In genomic region chr12:75725505-75726120, GRCh38 we compare ENCODE assay signal across 11 cellular contexts.
DNase-seq lines count a peak whose midpoint lies in the region; ATAC-seq and TF ChIP-seq lines count a peak whose summit lies in the region.
"Had no signal": no experiment of that assay in that cellular context is flagged by ENCODE, and none has a peak within 500 bp of the region (broad histone marks: within the 10 kb centered on the region; RNA-seq: fewer than 3 reads in every experiment).

No MANE protein-coding gene starts in this region.

- peaks cover 13% of the 10 kb centered on the region for H3K4me1 Mint-ChIP-seq in T-helper 17 cell

- TF ChIP-seq CTCF in astrocyte of the cerebellum (IDR thresholded peaks at IDR 0.05; ENCODE audit: low read depth, low read length, missing control alignments), result peak; percentile 18
- TF ChIP-seq CTCF in prostate gland (IDR thresholded peaks at IDR 0.05), result no peak

- no peaks in the 10 kb centered on the region for H3K36me3 Mint-ChIP-seq in T-helper 17 cell (ENCODE audit: low read depth)
- H3K36me3 Mint-ChIP-seq: memory B cell had no signal

- WGBS in prostate gland, result 19% methylated on average over 3 of the region's 3 CpGs

- intact Hi-C loops in prostate gland (cut with DNase I), result loop anchor here (10.0 kb wide), 3 partner anchors 89 to 309 kb away; partner anchors contain the start of gene PHLDA1

- no peaks in the 10 kb centered on the region for H3K27me3 Mint-ChIP-seq in T-helper 17 cell
- H3K27me3 Mint-ChIP-seq: activated CD8-positive, alpha-beta memory T cell treated with anti-CD3 and anti-CD28 coated beads, Interleukin-2, amount 10 ng/mL, durations not matched to agents 7 days and 5 days; memory B cell had no signal

- H3K4me3 ChIP-seq in astrocyte of the cerebellum (ENCODE audit: low read depth, low read length), result no peak overlapping the region
- H3K4me3 ChIP-seq in prostate gland, result no peak overlapping the region

- in situ Hi-C loops in astrocyte of the cerebellum (cut with HindIII; ENCODE audit: low sequenced_read_pairs), result no loop called here

- H3K27me3 ChIP-seq in prostate gland (replicated peaks; ENCODE audit: insufficient read depth), result no peaks in the 10 kb centered on the region

- no peaks in the 10 kb centered on the region for H3K36me3 ChIP-seq in prostate gland

- H3K4me3 Mint-ChIP-seq in T-helper 17 cell, result no peak overlapping the region
- H3K4me3 Mint-ChIP-seq: activated CD8-positive, alpha-beta memory T cell treated with anti-CD3 and anti-CD28 coated beads, Interleukin-2, amount 10 ng/mL, durations not matched to agents 7 days and 5 days; memory B cell; stimulated activated naive CD8-positive, alpha-beta T cell treated with anti-CD3 and anti-CD28 coated beads, Interleukin-15, Interleukin-2, amounts not matched to agents 100 ng/mL and 50 ng/mL, for 24 hours had no signal

- TF ChIP-seq POLR2A in prostate gland (IDR thresholded peaks at IDR 0.05), result no peak

- ATAC-seq in T-helper 17 cell (no peak), HG03196 (IDR thresholded peaks at IDR 0.05; ENCODE audit: unreplicated experiment) (no peak)
- ATAC-seq: activated CD8-positive, alpha-beta memory T cell treated with anti-CD3 and anti-CD28 coated beads, Interleukin-2, amount 10 ng/mL, durations not matched to agents 7 days and 5 days had no signal

- H3K27ac ChIP-seq in prostate gland, result no peak overlapping the region

- no peak overlapping the region for H3K27ac Mint-ChIP-seq in T-helper 17 cell
- H3K27ac Mint-ChIP-seq: activated CD8-positive, alpha-beta memory T cell treated with anti-CD3 and anti-CD28 coated beads, Interleukin-2, amount 10 ng/mL, durations not matched to agents 7 days and 5 days; memory B cell; stimulated activated naive CD8-positive, alpha-beta T cell treated with anti-CD3 and anti-CD28 coated beads, Interleukin-15, Interleukin-2, amounts not matched to agents 100 ng/mL and 50 ng/mL, for 24 hours had no signal

- DNase-seq in DMS79 (lab: John Stamatoyannopoulos, UW), result peak; percentile 44
- DNase-seq in NAMALWA (ENCODE audit: low spot score), result peak; percentile 33
- no peak for DNase-seq in astrocyte of the cerebellum (ENCODE audit: low read depth)
- peak; percentile 87 for DNase-seq in myocyte (ENCODE audit: low read depth)
- DNase-seq in T-helper 17 cell, result no peak
- DNase-seq in NCI-H2029 treated with DMSO at 0.1 percent for 48 hours (lab: John Stamatoyannopoulos, UW), result no peak
- DNase-seq in prostate gland (ENCODE audit: low spot score), result no peak
- DNase-seq: activated CD8-positive, alpha-beta memory T cell treated with anti-CD3 and anti-CD28 coated beads, Interleukin-2, amount 10 ng/mL, durations not matched to agents 7 days and 5 days had no signal

- H3K4me1 ChIP-seq in prostate gland (replicated peaks), result peaks cover 7% of the 10 kb centered on the region

- H3K9me3 ChIP-seq in T-helper 17 cell (ENCODE audit: control insufficient read depth, low read length, poor library complexity, severe bottlenecking), result no peaks in the 10 kb centered on the region
- H3K9me3 ChIP-seq in prostate gland, result no peaks in the 10 kb centered on the region

Comparison
In these comparisons a context has a peak if more than half of its experiments do, and no peak if none do; other contexts are left out.
1. DNase-seq: peak in DMS79 (single experiment), NAMALWA (single experiment) and myocyte (single experiment); none in astrocyte of the cerebellum (single experiment), T-helper 17 cell (0 of 3), NCI-H2029 treated with DMSO at 0.1 percent for 48 hours (single experiment) and prostate gland (single experiment).